ENCODE assay signal across 17 cellular contexts in the genomic region with DNA sequence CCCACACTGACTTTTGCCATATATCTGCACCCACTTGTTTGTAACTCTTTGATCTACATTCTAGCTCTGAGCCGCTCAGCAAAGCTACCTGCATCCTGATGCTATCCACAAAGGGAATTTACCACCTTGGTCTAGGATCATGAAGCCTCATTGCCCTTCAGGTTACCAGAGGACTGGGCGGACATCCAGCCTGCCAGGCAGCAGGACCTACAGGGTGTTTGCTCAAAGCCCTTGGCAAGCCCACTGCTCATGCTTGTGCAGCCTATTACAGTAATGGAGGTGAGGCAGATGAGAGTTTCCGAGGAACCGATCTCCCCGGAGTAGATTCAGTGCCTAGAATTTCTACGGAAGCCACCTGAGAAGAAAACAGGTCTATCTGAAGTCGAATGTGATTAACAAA.
DNase-seq lines count a peak whose midpoint lies in the region; ATAC-seq lines count a peak whose summit lies in the region.
"Had no signal": no experiment of that assay in that cellular context is flagged by ENCODE, and none has a peak within 500 bp of the region (broad histone marks: within the 10 kb centered on the region; RNA-seq: fewer than 3 reads in every experiment).

No MANE protein-coding gene starts in this region.

- ATAC-seq in Right ventricle myocardium inferior (peak; percentile 52), left ventricle myocardium superior (peak; percentile 78)
- ATAC-seq in activated CD4-positive, CD25-positive, alpha-beta regulatory T cell treated with anti-CD3 and anti-CD28 coated beads, Interleukin-2, amount 50 U/mL, for 24 hours = no peak
- ATAC-seq: CD8-positive, alpha-beta T cell; GM12878; HCT116 had no signal

- DNase-seq in Right ventricle myocardium inferior (ENCODE audit: missing footprints) = peak; percentile 72
- no peak for DNase-seq in cardiac septum (ENCODE audit: low spot score)
- DNase-seq in NCI-H1092 (lab: John Stamatoyannopoulos, UW) = peak; percentile 22
- peak; percentile 10 for DNase-seq in cerebellum (ENCODE audit: low spot score)
- peak; percentile 72 for DNase-seq in left ventricle myocardium superior
- DNase-seq in anterior cingulate cortex (lab: John Stamatoyannopoulos, UW) = no peak
- no peak for DNase-seq in AG08396 (ENCODE audit: low spot score)
- DNase-seq: 8988T; Calu3; CD8-positive, alpha-beta T cell; DMS79 treated with DMSO at 0.1 percent for 48 hours; GOT3; H7; HFFc6 had no signal

- intact Hi-C loops in Right ventricle myocardium inferior (cut with DNase I) (no loop called here), cardiac septum (cut with DNase I) (no loop called here), left ventricle myocardium superior (cut with micrococcal nuclease) (no loop called here)

Comparison
In these comparisons a context has a peak if more than half of its experiments do, and no peak if none do; other contexts are left out.
1. DNase-seq: peak in Right ventricle myocardium inferior (single experiment), NCI-H1092 (single experiment), cerebellum (single experiment) and left ventricle myocardium superior (single experiment); none in cardiac septum (single experiment), anterior cingulate cortex (0 of 58) and AG08396 (single experiment).
2. ATAC-seq: peak in Right ventricle myocardium inferior (single experiment) and left ventricle myocardium superior (single experiment); none in activated CD4-positive, CD25-positive, alpha-beta regulatory T cell treated with anti-CD3 and anti-CD28 coated beads, Interleukin-2, amount 50 U/mL, for 24 hours (0 of 2).